In genomic region chr3:138351916-138352555, GRCh38 we compare ENCODE assay signal across 31 cellular contexts. TPM values are rescaled to one million over a fixed set of nuclear protein-coding genes. Genes with fewer than 3 reads are reported as not detected.
DNase-seq lines count a peak whose midpoint lies in the region; ATAC-seq and TF ChIP-seq lines count a peak whose summit lies in the region.
"Had no signal": no experiment of that assay in that cellular context is flagged by ENCODE, and none has a peak within 500 bp of the region (broad histone marks: within the 10 kb centered on the region; RNA-seq: fewer than 3 reads in every experiment).

No MANE protein-coding gene starts in this region.

- H3K27ac ChIP-seq in cingulate gyrus (ENCODE audit: low read depth, low read length) (peak overlapping the region; percentile 29), gastrocnemius medialis (peak overlapping the region; percentile 93 to 98 (median 97))
- H3K27ac ChIP-seq: ascending aorta, PC-9, VCaP had no signal

- H3K9me3 ChIP-seq in gastrocnemius medialis: no peaks in the 10 kb centered on the region
- H3K9me3 ChIP-seq: ascending aorta had no signal

- in situ Hi-C loops in gastrocnemius medialis (cut with MboI; ENCODE audit: low sequenced_read_pairs in 4 of 4): no loop called here

- H3K4me1 ChIP-seq in gastrocnemius medialis: peaks cover 61 to 76% of the 10 kb centered on the region in 2 donors

- intact Hi-C loops in gastrocnemius medialis (cut with DNase I; ENCODE audit: low total_unique reads): no loop called here

- DNase-seq in AG20443 (ENCODE audit: low spot score) (peak; percentile 35), hepatic stellate cell (ENCODE audit: low spot score) (peak; percentile 56), gastrocnemius medialis (peak in 1 of 2 donors; percentile 74), SIG-M5 treated with dmso at 0.1 percent for 504 hours (lab: John Stamatoyannopoulos, UW; ENCODE audit: unreplicated experiment) (no peak), NCI-H1417 treated with DMSO at 0.1 percent for 48 hours (lab: John Stamatoyannopoulos, UW) (no peak), kidney glomerular epithelial cell (lab: John Stamatoyannopoulos, UW) (no peak), midbrain (lab: John Stamatoyannopoulos, UW) (no peak)
- DNase-seq: activated CD4-positive, alpha-beta T cell treated with anti-CD3 and anti-CD28 coated beads for 4 hours; activated T-cell treated with anti-CD3 and anti-CD28 coated beads for 4 hours; CD8-positive, alpha-beta memory T cell; central memory CD4-positive, alpha-beta T cell; dorsolateral prefrontal cortex; GDM1; naive thymus-derived CD4-positive, alpha-beta T cell; NCI-H1092 treated with DMSO at 0.1 percent for 48 hours; NCI-H1930; NCI-H526 treated with DMSO at 0.1 percent for 48 hours; PC-9; SHP77 treated with DMSO at 0.1 percent for 48 hours; stimulated activated CD4-positive, alpha-beta T cell treated with anti-CD3 and anti-CD28 coated beads, Interleukin-12 subunit alpha, Interleukin-12 subunit beta, amount 100 ng/mL, for 4 hours; stimulated activated CD4-positive, alpha-beta T cell treated with anti-CD3 and anti-CD28 coated beads, Interleukin-4, amount 100 ng/mL, for 24 hours; SW 1271; T-helper 9 cell had no signal

- TF ChIP-seq POLR2A in gastrocnemius medialis (IDR thresholded peaks at IDR 0.05): no peak

- peak in 1 of 2 donors; percentile 62 for ATAC-seq in gastrocnemius medialis
- ATAC-seq: naive thymus-derived CD4-positive, alpha-beta T cell; stimulated activated effector memory CD8-positive, alpha-beta T cell treated with anti-CD3 and anti-CD28 coated beads, Interleukin-12 subunit alpha, Interleukin-12 subunit beta, amount 100 ng/mL, for 72 hours had no signal

- peaks cover 2 to 25% of the 10 kb centered on the region in 2 donors for H3K36me3 ChIP-seq in gastrocnemius medialis

- peak overlapping the region in 1 of 4 donors; percentile 15 for H3K4me3 ChIP-seq in gastrocnemius medialis
- H3K4me3 ChIP-seq: ascending aorta, PC-9 had no signal

- no peaks in the 10 kb centered on the region for H3K27me3 ChIP-seq in gastrocnemius medialis
- H3K27me3 ChIP-seq: ascending aorta, dorsolateral prefrontal cortex had no signal

- TF ChIP-seq CTCF in gastrocnemius medialis (IDR thresholded peaks at IDR 0.05 in 4 of 5, conservative IDR thresholded peaks at IDR 0.05 in 1 of 5): no peak

RNA-seq across cellular contexts. Expression of gene MRAS, which starts 3.7 kb away (rescaled TPM):
- 100 to 1,000 TPM in 1 of 4 donors, 10 to 100 TPM in 3; 45.8 to 149 (median 57.7) TPM for total RNA-seq in gastrocnemius medialis

RNA-seq across cellular contexts. Expression of gene NME9, which starts 22.4 kb away (rescaled TPM):
- total RNA-seq in gastrocnemius medialis: 1 to 10 TPM in 2 of 4 donors, under 1 TPM in 1, not detected in 1; 0.38 to 7.3 (median 2.0) TPM
- total RNA-seq: A172; ascending aorta; B cell; CD8-positive, alpha-beta memory T cell; kidney epithelial cell; PC-9; pulmonary artery endothelial cell had no signal

Comparison
In these comparisons a context has a peak if more than half of its experiments do, and no peak if none do; other contexts are left out.
1. DNase-seq: peak in AG20443 (single experiment) and hepatic stellate cell (single experiment); none in SIG-M5 treated with dmso at 0.1 percent for 504 hours (single experiment), NCI-H1417 treated with DMSO at 0.1 percent for 48 hours (single experiment), kidney glomerular epithelial cell (single experiment) and midbrain (single experiment).